Comparison of ENCODE assay signal across 16 cellular contexts in the genomic region with DNA sequence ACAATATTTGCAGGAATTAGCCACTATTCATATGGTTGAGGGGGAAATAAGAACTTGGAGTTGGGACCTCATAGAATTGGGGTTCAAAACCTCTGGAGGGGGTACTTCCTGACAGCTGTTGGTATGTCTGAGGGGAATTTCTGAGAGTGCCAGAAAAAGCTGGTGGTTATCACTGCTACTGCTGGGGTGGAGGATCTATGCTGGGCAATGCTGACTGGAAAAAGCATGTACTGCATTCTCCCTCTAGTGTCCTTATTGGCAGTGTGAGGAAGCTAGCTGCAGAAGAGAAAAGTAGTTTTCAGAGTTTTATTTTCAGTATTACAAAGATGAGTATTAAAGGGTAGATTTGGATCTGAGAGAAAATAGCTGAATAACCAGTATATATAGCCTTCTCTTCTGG.
DNase-seq lines count a peak whose midpoint lies in the region; ATAC-seq, FAIRE-seq and TF ChIP-seq lines count a peak whose summit lies in the region.
"Had no signal": no experiment of that assay in that cellular context is flagged by ENCODE, and none has a peak within 500 bp of the region (broad histone marks: within the 10 kb centered on the region; RNA-seq: fewer than 3 reads in every experiment).

No MANE protein-coding gene starts in this region.

- H3K9me3 Mint-ChIP-seq in activated CD4-positive, alpha-beta T cell treated with anti-CD3 and anti-CD28 coated beads for 36 hours (ENCODE audit: low read depth): peaks cover 5% of the 10 kb centered on the region
- peaks cover 5% of the 10 kb centered on the region for H3K9me3 Mint-ChIP-seq in stimulated activated memory B cell treated with anti-CD40 and anti-IgM and Interleukin-4, amounts not matched to agents 10 μg/mL and 1 μg/mL and 100 μg/mL, for 72 hours
- peaks cover 7% of the 10 kb centered on the region for H3K9me3 Mint-ChIP-seq in progenitor cell of endocrine pancreas (ENCODE audit: low read depth)

- TF ChIP-seq CTCF in astrocyte of the cerebellum (IDR thresholded peaks at IDR 0.05; ENCODE audit: low read depth, low read length, missing control alignments): peak; percentile 23
- TF ChIP-seq CTCF in RWPE1 (conservative IDR thresholded peaks at IDR 0.05; ENCODE audit: low read depth): no peak
- no peak for TF ChIP-seq CTCF in progenitor cell of endocrine pancreas (IDR thresholded peaks at IDR 0.05; ENCODE audit: unreplicated experiment)
- TF ChIP-seq CTCF in D721Med (IDR thresholded peaks at IDR 0.05; ENCODE audit: insufficient read depth, missing control alignments): no peak

- H3K4me3 ChIP-seq in astrocyte of the cerebellum (ENCODE audit: low read depth, low read length): no peak overlapping the region
- H3K4me3 ChIP-seq: esophagus muscularis mucosa, smooth muscle cell, suprapubic skin had no signal

- H3K27ac Mint-ChIP-seq in activated CD4-positive, alpha-beta T cell treated with anti-CD3 and anti-CD28 coated beads for 36 hours: peak overlapping the region; percentile 31
- H3K27ac Mint-ChIP-seq in stimulated activated memory B cell treated with anti-CD40 and anti-IgM and Interleukin-4, amounts not matched to agents 10 μg/mL and 1 μg/mL and 100 μg/mL, for 72 hours: peak overlapping the region; percentile 68
- no peak overlapping the region for H3K27ac Mint-ChIP-seq in progenitor cell of endocrine pancreas

- H3K36me3 Mint-ChIP-seq in activated CD4-positive, alpha-beta T cell treated with anti-CD3 and anti-CD28 coated beads for 36 hours (ENCODE audit: low read depth): peaks cover 14% of the 10 kb centered on the region
- peaks cover 16% of the 10 kb centered on the region for H3K36me3 Mint-ChIP-seq in stimulated activated memory B cell treated with anti-CD40 and anti-IgM and Interleukin-4, amounts not matched to agents 10 μg/mL and 1 μg/mL and 100 μg/mL, for 72 hours
- H3K36me3 Mint-ChIP-seq in progenitor cell of endocrine pancreas (ENCODE audit: insufficient read depth): peaks cover 2% of the 10 kb centered on the region

- no peak overlapping the region for H3K27ac ChIP-seq in RWPE1
- H3K27ac ChIP-seq: esophagus muscularis mucosa, suprapubic skin had no signal

- intact Hi-C loops in activated CD4-positive, alpha-beta T cell treated with anti-CD3 and anti-CD28 coated beads for 36 hours (cut with DNase I, micrococcal nuclease): no loop called here

- H3K4me1 Mint-ChIP-seq in activated CD4-positive, alpha-beta T cell treated with anti-CD3 and anti-CD28 coated beads for 36 hours: peaks cover 45% of the 10 kb centered on the region
- peaks cover 73% of the 10 kb centered on the region for H3K4me1 Mint-ChIP-seq in stimulated activated memory B cell treated with anti-CD40 and anti-IgM and Interleukin-4, amounts not matched to agents 10 μg/mL and 1 μg/mL and 100 μg/mL, for 72 hours
- peaks cover 2% of the 10 kb centered on the region for H3K4me1 Mint-ChIP-seq in progenitor cell of endocrine pancreas (ENCODE audit: low read depth)

- in situ Hi-C loops in astrocyte of the cerebellum (cut with HindIII; ENCODE audit: low sequenced_read_pairs): no loop called here

- H3K27me3 Mint-ChIP-seq in activated CD4-positive, alpha-beta T cell treated with anti-CD3 and anti-CD28 coated beads for 36 hours: no peaks in the 10 kb centered on the region
- H3K27me3 Mint-ChIP-seq in stimulated activated memory B cell treated with anti-CD40 and anti-IgM and Interleukin-4, amounts not matched to agents 10 μg/mL and 1 μg/mL and 100 μg/mL, for 72 hours: no peaks in the 10 kb centered on the region
- H3K27me3 Mint-ChIP-seq in progenitor cell of endocrine pancreas: peaks cover 50% of the 10 kb centered on the region

- CTCF ChIA-PET in activated CD4-positive, alpha-beta T cell treated with anti-CD3 and anti-CD28 coated beads for 36 hours (lab: Charles Lee): interaction anchor here (0.9 kb wide), 1 partner anchor 521 kb away, joined by 3 read pairs; no protein-coding TSS in a partner anchor
- CTCF ChIA-PET in RWPE1 (lab: Yijun Ruan, JAX): interaction anchor here (0.7 kb wide), 1 partner anchor 254 kb away, joined by 3 read pairs; no protein-coding TSS in a partner anchor

- ATAC-seq in activated CD4-positive, alpha-beta T cell treated with anti-CD3 and anti-CD28 coated beads for 36 hours: peak; percentile 39
- ATAC-seq in stimulated activated memory B cell treated with anti-CD40 and anti-IgM and Interleukin-4, amounts not matched to agents 10 μg/mL and 1 μg/mL and 100 μg/mL, for 72 hours: peak; percentile 47

- peak; percentile 58 for FAIRE-seq in H54 (lab: Jason Lieb, UNC)
- no peak for FAIRE-seq in D721Med (lab: Jason Lieb, UNC)
- FAIRE-seq: A204.1 had no signal

- no peak overlapping the region for H3K4me3 Mint-ChIP-seq in activated CD4-positive, alpha-beta T cell treated with anti-CD3 and anti-CD28 coated beads for 36 hours
- no peak overlapping the region for H3K4me3 Mint-ChIP-seq in stimulated activated memory B cell treated with anti-CD40 and anti-IgM and Interleukin-4, amounts not matched to agents 10 μg/mL and 1 μg/mL and 100 μg/mL, for 72 hours
- H3K4me3 Mint-ChIP-seq in progenitor cell of endocrine pancreas (ENCODE audit: low read depth): no peak overlapping the region

- POLR2A ChIA-PET in activated CD4-positive, alpha-beta T cell treated with anti-CD3 and anti-CD28 coated beads for 36 hours (lab: Charles Lee): interaction anchor here (0.7 kb wide), 1 partner anchor 45 kb away, joined by 3 read pairs; no protein-coding TSS in a partner anchor
- POLR2A ChIA-PET in RWPE1 (lab: Yijun Ruan, JAX; ENCODE audit: low non-redundant PET): no interaction called here

- no peak for DNase-seq in activated CD4-positive, alpha-beta T cell treated with anti-CD3 and anti-CD28 coated beads for 36 hours
- DNase-seq in activated CD4-positive, alpha-beta T cell treated with anti-CD3 and anti-CD28 coated beads, Interleukin-2, amount 50 U/mL, for 1 hour: no peak
- DNase-seq in H54 (ENCODE audit: insufficient read length, low spot score) (no peak), astrocyte of the cerebellum (ENCODE audit: low read depth) (no peak), RWPE1 (ENCODE audit: low spot score) (no peak), progenitor cell of endocrine pancreas (ENCODE audit: low spot score, unreplicated experiment) (no peak), D721Med (ENCODE audit: insufficient read length, low spot score) (no peak)
- DNase-seq: COR-L47, IMR-90, nucleus accumbens, T1000 had no signal

- TF ChIP-seq POLR2A in H54 (IDR thresholded peaks at IDR 0.05; ENCODE audit: low read depth, low read length): no peak
